Comparison of ENCODE assay signal across 15 cellular contexts in genomic region chr12:25994252-25994651, GRCh38. TPM values are rescaled to one million over a fixed set of nuclear protein-coding genes. Genes with fewer than 3 reads are reported as not detected.
DNase-seq lines count a peak whose midpoint lies in the region; ATAC-seq and TF ChIP-seq lines count a peak whose summit lies in the region.
"Had no signal": no experiment of that assay in that cellular context is flagged by ENCODE, and none has a peak within 500 bp of the region (broad histone marks: within the 10 kb centered on the region; RNA-seq: fewer than 3 reads in every experiment).

No MANE protein-coding gene starts in this region.

- DNase-seq in AG10803 (ENCODE audit: low read depth), result peak; percentile 99
- DNase-seq in M059J (ENCODE audit: low read depth), result peak; percentile 96
- DNase-seq in endodermal cell, result no peak
- DNase-seq in osteocyte (ENCODE audit: extremely low spot score, unreplicated experiment), result no peak
- DNase-seq in BE2C, result no peak
- no peak for DNase-seq in Ammon's horn (ENCODE audit: low spot score)
- no peak for DNase-seq in C1 segment of cervical spinal cord (lab: John Stamatoyannopoulos, UW)
- DNase-seq: activated CD4-positive, alpha-beta T cell treated with anti-CD3 and anti-CD28 coated beads for 36 hours; activated naive CD4-positive, alpha-beta T cell treated with anti-CD3 and anti-CD28 coated beads, Interleukin-2, amount 10 ng/mL, durations not matched to agents 7 days and 5 days; CD8-positive, alpha-beta memory T cell; naive thymus-derived CD8-positive, alpha-beta T cell; NCI-H1048; NCI-H526; stimulated activated naive B cell treated with anti-CD40 and anti-IgM and Interleukin-4, amounts not matched to agents 10 μg/mL and 1 μg/mL and 100 μg/mL, for 72 hours had no signal

- H3K4me1 Mint-ChIP-seq in endodermal cell, result peaks cover 74% of the 10 kb centered on the region
- H3K4me1 Mint-ChIP-seq in osteocyte (ENCODE audit: unreplicated experiment), result peaks cover 66% of the 10 kb centered on the region
- H3K4me1 Mint-ChIP-seq: activated CD4-positive, alpha-beta T cell treated with anti-CD3 and anti-CD28 coated beads for 36 hours; activated naive CD4-positive, alpha-beta T cell treated with anti-CD3 and anti-CD28 coated beads, Interleukin-2, amount 10 ng/mL, durations not matched to agents 7 days and 5 days; CD8-positive, alpha-beta memory T cell; naive thymus-derived CD8-positive, alpha-beta T cell; stimulated activated naive B cell treated with anti-CD40 and anti-IgM and Interleukin-4, amounts not matched to agents 10 μg/mL and 1 μg/mL and 100 μg/mL, for 72 hours had no signal

- H3K27me3 Mint-ChIP-seq in endodermal cell (ENCODE audit: insufficient read depth), result no peaks in the 10 kb centered on the region
- H3K27me3 Mint-ChIP-seq in osteocyte (ENCODE audit: unreplicated experiment), result no peaks in the 10 kb centered on the region
- H3K27me3 Mint-ChIP-seq: activated CD4-positive, alpha-beta T cell treated with anti-CD3 and anti-CD28 coated beads for 36 hours; naive thymus-derived CD8-positive, alpha-beta T cell; stimulated activated naive B cell treated with anti-CD40 and anti-IgM and Interleukin-4, amounts not matched to agents 10 μg/mL and 1 μg/mL and 100 μg/mL, for 72 hours had no signal

- H3K4me3 ChIP-seq in AG10803 (ENCODE audit: low read length) (peak overlapping the region; percentile 26; the same call in 1 of the 2 replicates), endodermal cell (ENCODE audit: low read length) (no peak overlapping the region), BE2C (ENCODE audit: low read depth, low read length) (no peak overlapping the region)

- no peaks in the 10 kb centered on the region for H3K9me3 ChIP-seq in endodermal cell (ENCODE audit: control insufficient read depth, low read length)
- H3K9me3 ChIP-seq in BE2C, result no peaks in the 10 kb centered on the region

- peaks cover 22% of the 10 kb centered on the region for H3K36me3 ChIP-seq in endodermal cell (ENCODE audit: control insufficient read depth, insufficient read depth, low read length)
- no peaks in the 10 kb centered on the region for H3K36me3 ChIP-seq in BE2C

- H3K9ac ChIP-seq in endodermal cell (ENCODE audit: extremely low read depth, low read length, poor library complexity, severe bottlenecking), result no peak overlapping the region

- no peaks in the 10 kb centered on the region for H3K9me3 Mint-ChIP-seq in endodermal cell
- no peaks in the 10 kb centered on the region for H3K9me3 Mint-ChIP-seq in osteocyte (ENCODE audit: unreplicated experiment)
- H3K9me3 Mint-ChIP-seq: activated naive CD4-positive, alpha-beta T cell treated with anti-CD3 and anti-CD28 coated beads, Interleukin-2, amount 10 ng/mL, durations not matched to agents 7 days and 5 days; CD8-positive, alpha-beta memory T cell; naive thymus-derived CD8-positive, alpha-beta T cell; stimulated activated naive B cell treated with anti-CD40 and anti-IgM and Interleukin-4, amounts not matched to agents 10 μg/mL and 1 μg/mL and 100 μg/mL, for 72 hours had no signal

- H3K4me1 ChIP-seq in endodermal cell (ENCODE audit: control insufficient read depth, insufficient read depth, low read length), result peaks cover 26% of the 10 kb centered on the region
- H3K4me1 ChIP-seq in BE2C, result no peaks in the 10 kb centered on the region

- H3K27ac Mint-ChIP-seq in endodermal cell, result peak overlapping the region; percentile 74
- H3K27ac Mint-ChIP-seq in osteocyte (ENCODE audit: unreplicated experiment), result peak overlapping the region; percentile 79
- H3K27ac Mint-ChIP-seq: activated CD4-positive, alpha-beta T cell treated with anti-CD3 and anti-CD28 coated beads for 36 hours; activated naive CD4-positive, alpha-beta T cell treated with anti-CD3 and anti-CD28 coated beads, Interleukin-2, amount 10 ng/mL, durations not matched to agents 7 days and 5 days; naive thymus-derived CD8-positive, alpha-beta T cell; stimulated activated naive B cell treated with anti-CD40 and anti-IgM and Interleukin-4, amounts not matched to agents 10 μg/mL and 1 μg/mL and 100 μg/mL, for 72 hours had no signal

- peak overlapping the region; percentile 9 for H3K27ac ChIP-seq in endodermal cell (ENCODE audit: low read depth, low read length)

- 93 to 94% methylated on average over 2 of the region's 2 CpGs for WGBS in endodermal cell (ENCODE audit: insufficient coverage in 1 of 2, insufficient read length in 1 of 2), 2 experiments

- TF ChIP-seq CTCF in AG10803 (conservative IDR thresholded peaks at IDR 0.05; ENCODE audit: low read length) (no peak), endodermal cell (conservative IDR thresholded peaks at IDR 0.05) (no peak), osteocyte (IDR thresholded peaks at IDR 0.05) (no peak), BE2C (IDR thresholded peaks at IDR 0.05; ENCODE audit: low read depth, low read length) (no peak)

- H3K4me3 Mint-ChIP-seq in endodermal cell, result no peak overlapping the region
- no peak overlapping the region for H3K4me3 Mint-ChIP-seq in osteocyte (ENCODE audit: unreplicated experiment)
- H3K4me3 Mint-ChIP-seq: activated CD4-positive, alpha-beta T cell treated with anti-CD3 and anti-CD28 coated beads for 36 hours; activated naive CD4-positive, alpha-beta T cell treated with anti-CD3 and anti-CD28 coated beads, Interleukin-2, amount 10 ng/mL, durations not matched to agents 7 days and 5 days; CD8-positive, alpha-beta memory T cell; naive thymus-derived CD8-positive, alpha-beta T cell; stimulated activated naive B cell treated with anti-CD40 and anti-IgM and Interleukin-4, amounts not matched to agents 10 μg/mL and 1 μg/mL and 100 μg/mL, for 72 hours had no signal

- H3K27me3 ChIP-seq in endodermal cell (ENCODE audit: control insufficient read depth, insufficient read depth, low read length, poor library complexity, severe bottlenecking) (no peaks in the 10 kb centered on the region), BE2C (no peaks in the 10 kb centered on the region)

- ATAC-seq in HG02885 (IDR thresholded peaks at IDR 0.05; ENCODE audit: poor library complexity, unreplicated experiment), result no peak
- ATAC-seq: activated CD4-positive, alpha-beta T cell treated with anti-CD3 and anti-CD28 coated beads for 36 hours; naive thymus-derived CD8-positive, alpha-beta T cell; stimulated activated naive B cell treated with anti-CD40 and anti-IgM and Interleukin-4, amounts not matched to agents 10 μg/mL and 1 μg/mL and 100 μg/mL, for 72 hours had no signal

- peaks cover 17% of the 10 kb centered on the region for H3K36me3 Mint-ChIP-seq in endodermal cell (ENCODE audit: low read depth)
- H3K36me3 Mint-ChIP-seq in osteocyte (ENCODE audit: unreplicated experiment), result no peaks in the 10 kb centered on the region
- H3K36me3 Mint-ChIP-seq: activated naive CD4-positive, alpha-beta T cell treated with anti-CD3 and anti-CD28 coated beads, Interleukin-2, amount 10 ng/mL, durations not matched to agents 7 days and 5 days; CD8-positive, alpha-beta memory T cell; naive thymus-derived CD8-positive, alpha-beta T cell; stimulated activated naive B cell treated with anti-CD40 and anti-IgM and Interleukin-4, amounts not matched to agents 10 μg/mL and 1 μg/mL and 100 μg/mL, for 72 hours had no signal

RNA-seq across cellular contexts. Expression of gene RASSF8, which starts 35.8 kb away (rescaled TPM):
- 35.9 and 41.2 TPM in 2 replicates for total RNA-seq in M059J (2014; rRNA removed; shearing (Covaris generic))
- 100 to 1,000 TPM in 1 of 2 donors, 10 to 100 TPM in 1; 87.0 to 183 TPM for total RNA-seq in endodermal cell
- 29.0 TPM for polyA plus RNA-seq in endodermal cell (2013, experiment 1 of 2)
- polyA plus RNA-seq in endodermal cell (2013, experiment 2 of 2), result 30.8 TPM
- 69.0 and 74.3 TPM in 2 replicates for total RNA-seq in osteocyte
- 1.3 TPM for polyA plus RNA-seq in BE2C (2012; ENCODE audit: insufficient read depth, insufficient read length, low read depth)
- total RNA-seq: naive thymus-derived CD8-positive, alpha-beta T cell had no signal
- polyA plus RNA-seq: CD8-positive, alpha-beta memory T cell; naive thymus-derived CD8-positive, alpha-beta T cell had no signal

Comparison
In these comparisons a context has a peak if more than half of its experiments do, and no peak if none do; other contexts are left out.
1. DNase-seq: peak in AG10803 (single experiment) and M059J (single experiment); none in endodermal cell (single experiment), osteocyte (single experiment), BE2C (single experiment), Ammon's horn (single experiment) and C1 segment of cervical spinal cord (0 of 14).